In the genomic region with DNA sequence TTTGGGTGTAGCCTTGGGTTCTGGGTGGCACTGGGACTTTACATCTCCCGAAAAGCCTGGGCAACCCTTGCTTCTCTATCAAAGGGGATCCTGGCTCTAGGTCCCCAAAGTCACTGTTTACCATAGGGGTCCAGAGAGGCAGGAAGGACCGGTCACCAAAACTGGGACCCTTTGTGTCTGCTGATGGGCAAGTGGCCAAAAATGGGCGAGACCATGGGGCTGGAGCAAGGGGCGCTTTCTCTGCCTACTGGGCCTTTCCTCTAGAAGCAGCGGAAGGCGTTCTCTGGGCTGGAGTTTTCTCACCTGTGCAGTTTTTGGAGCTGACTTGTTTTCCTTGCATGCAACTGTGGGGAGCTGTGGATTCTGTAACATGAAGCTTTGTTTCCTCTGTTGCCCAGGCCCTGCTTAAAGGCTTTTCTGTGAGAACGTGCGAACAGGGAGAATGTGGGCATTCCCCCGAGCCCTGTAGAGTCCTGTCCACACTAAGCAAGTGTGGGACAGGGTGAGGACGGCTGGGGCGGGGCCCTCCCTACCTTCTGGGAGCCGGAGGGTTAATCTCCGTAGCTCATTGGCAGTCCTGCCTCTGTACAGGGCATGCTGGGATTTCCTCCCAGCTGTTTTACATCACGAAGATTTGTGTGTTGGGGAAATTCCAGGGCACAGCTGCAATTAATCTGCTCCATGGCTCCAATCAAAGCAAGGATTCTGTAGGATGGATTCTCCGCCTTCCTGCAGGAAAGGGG, we compare ENCODE assay signal across 11 cellular contexts. TPM values are rescaled to one million over a fixed set of nuclear protein-coding genes. Genes with fewer than 3 reads are reported as not detected.
DNase-seq lines count a peak whose midpoint lies in the region; ATAC-seq and TF ChIP-seq lines count a peak whose summit lies in the region.
"Had no signal": no experiment of that assay in that cellular context is flagged by ENCODE, and none has a peak within 500 bp of the region (broad histone marks: within the 10 kb centered on the region; RNA-seq: fewer than 3 reads in every experiment).

No MANE protein-coding gene starts in this region.

- no peaks in the 10 kb centered on the region for H3K36me3 Mint-ChIP-seq in osteocyte (ENCODE audit: unreplicated experiment)
- H3K36me3 Mint-ChIP-seq: activated naive CD8-positive, alpha-beta T cell treated with anti-CD3 and anti-CD28 coated beads for 36 hours; CD4-positive, CD25-positive, alpha-beta regulatory T cell had no signal

- H3K27me3 ChIP-seq in body of pancreas, result no peaks in the 10 kb centered on the region

- H3K4me1 Mint-ChIP-seq in osteocyte (ENCODE audit: unreplicated experiment), result peaks cover 49% of the 10 kb centered on the region
- H3K4me1 Mint-ChIP-seq: activated naive CD8-positive, alpha-beta T cell treated with anti-CD3 and anti-CD28 coated beads for 36 hours; CD4-positive, CD25-positive, alpha-beta regulatory T cell had no signal

- no peaks in the 10 kb centered on the region for H3K9me3 Mint-ChIP-seq in osteocyte (ENCODE audit: unreplicated experiment)
- H3K9me3 Mint-ChIP-seq: activated naive CD8-positive, alpha-beta T cell treated with anti-CD3 and anti-CD28 coated beads for 36 hours had no signal

- H3K9me3 ChIP-seq in body of pancreas, result no peaks in the 10 kb centered on the region

- H3K27me3 Mint-ChIP-seq in osteocyte (ENCODE audit: unreplicated experiment), result no peaks in the 10 kb centered on the region
- H3K27me3 Mint-ChIP-seq: activated naive CD8-positive, alpha-beta T cell treated with anti-CD3 and anti-CD28 coated beads for 36 hours had no signal

- no peak overlapping the region for H3K27ac ChIP-seq in body of pancreas

- TF ChIP-seq CTCF in WI38 (IDR thresholded peaks at IDR 0.05; ENCODE audit: low read depth, low read length), result no peak
- no peak for TF ChIP-seq CTCF in fibroblast of the aortic adventitia (IDR thresholded peaks at IDR 0.05; ENCODE audit: insufficient read depth, low read length)
- TF ChIP-seq CTCF in osteocyte (IDR thresholded peaks at IDR 0.05), result no peak
- no peak for TF ChIP-seq CTCF in body of pancreas (IDR thresholded peaks at IDR 0.05)

- no peak for TF ChIP-seq POLR2A in body of pancreas (IDR thresholded peaks at IDR 0.05)

- no peaks in the 10 kb centered on the region for H3K4me1 ChIP-seq in body of pancreas

- intact Hi-C loops in body of pancreas (cut with DNase I), result no loop called here

- no peak for ATAC-seq in body of pancreas
- ATAC-seq in GM19328 (IDR thresholded peaks at IDR 0.05; ENCODE audit: unreplicated experiment), result no peak

- DNase-seq in AG08395 (ENCODE audit: low spot score), result peak; percentile 73
- peak; percentile 94 for DNase-seq in fibroblast of the aortic adventitia (ENCODE audit: low read depth)
- peak; percentile 89 for DNase-seq in osteocyte (ENCODE audit: extremely low spot score, unreplicated experiment)
- no peak for DNase-seq in body of pancreas
- no peak for DNase-seq in iPS-NIHi11 (ENCODE audit: low spot score)
- DNase-seq in DMS79 treated with DMSO at 0.1 percent for 48 hours (lab: John Stamatoyannopoulos, UW), result no peak
- DNase-seq: activated naive CD8-positive, alpha-beta T cell treated with anti-CD3 and anti-CD28 coated beads for 36 hours; CD4-positive, CD25-positive, alpha-beta regulatory T cell; NCI-H446 treated with DMSO at 0.1 percent for 48 hours had no signal

- H3K4me3 ChIP-seq in WI38 (ENCODE audit: low read depth, low read length), result peak overlapping the region; percentile 35
- H3K4me3 ChIP-seq in fibroblast of the aortic adventitia (ENCODE audit: low read depth, low read length), result peak overlapping the region; percentile 22
- H3K4me3 ChIP-seq in body of pancreas, result no peak overlapping the region

- peak overlapping the region; percentile 12 for H3K4me3 Mint-ChIP-seq in osteocyte (ENCODE audit: unreplicated experiment)
- H3K4me3 Mint-ChIP-seq: activated naive CD8-positive, alpha-beta T cell treated with anti-CD3 and anti-CD28 coated beads for 36 hours; CD4-positive, CD25-positive, alpha-beta regulatory T cell had no signal

- 64 to 82% methylated on average over 11 to 14 of the region's 15 CpGs for WGBS in body of pancreas, 2 donors

- peak overlapping the region; percentile 87 for H3K27ac Mint-ChIP-seq in osteocyte (ENCODE audit: unreplicated experiment)
- H3K27ac Mint-ChIP-seq: activated naive CD8-positive, alpha-beta T cell treated with anti-CD3 and anti-CD28 coated beads for 36 hours; CD4-positive, CD25-positive, alpha-beta regulatory T cell had no signal

- no peaks in the 10 kb centered on the region for H3K36me3 ChIP-seq in body of pancreas (replicated peaks in 1 of 2; ENCODE audit: insufficient read depth in 1 of 2, low read depth in 2 of 2)

RNA-seq across cellular contexts. Expression of gene TGOLN2, which starts 50.2 kb away (rescaled TPM):
- total RNA-seq in fibroblast of the aortic adventitia (ENCODE audit: low replicate concordance) (90.3 and 112 TPM in 2 replicates), osteocyte (91.2 and 94.8 TPM in 2 replicates), body of pancreas (10 to 100 TPM; 69.9 to 75.2 TPM)

Comparison
In these comparisons a context has a peak if more than half of its experiments do, and no peak if none do; other contexts are left out.
1. DNase-seq: peak in AG08395 (single experiment), fibroblast of the aortic adventitia (single experiment) and osteocyte (single experiment); none in body of pancreas (0 of 4), iPS-NIHi11 (single experiment) and DMS79 treated with DMSO at 0.1 percent for 48 hours (single experiment).
2. H3K4me3 ChIP-seq: peak in WI38 (single experiment) and fibroblast of the aortic adventitia (single experiment); none in body of pancreas (0 of 2).